In the genomic region with DNA sequence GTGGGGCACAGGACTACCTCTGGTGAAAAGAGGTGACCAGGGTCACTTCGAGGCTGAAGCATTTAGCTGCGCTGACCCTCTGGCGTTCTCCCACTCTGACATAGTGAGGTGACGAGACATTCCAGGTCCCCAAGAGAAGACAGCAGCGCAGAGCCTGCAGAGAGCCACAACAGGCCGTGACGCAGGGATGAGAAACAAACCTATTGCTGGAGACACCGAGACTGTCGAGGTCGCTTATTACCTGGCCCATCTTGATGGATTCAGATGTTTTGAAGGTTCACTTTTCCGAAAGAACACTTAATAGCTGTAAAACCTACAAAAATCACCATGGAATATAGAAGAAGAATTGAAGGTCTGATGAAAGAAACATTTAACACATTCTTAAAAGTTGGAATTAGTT, we compare ENCODE assay signal across 8 cellular contexts.
"Had no signal": no experiment of that assay in that cellular context is flagged by ENCODE, and none has a peak within 500 bp of the region (broad histone marks: within the 10 kb centered on the region; RNA-seq: fewer than 3 reads in every experiment).

No MANE protein-coding gene starts in this region.

- H3K4me3 ChIP-seq: K562 had no signal

- DNase-seq: IMR-90, KBM-7, KG1 had no signal

- H3K27ac Mint-ChIP-seq: IgD-negative memory B cell had no signal

- H3K4me1 Mint-ChIP-seq: IgD-negative memory B cell had no signal

- H3K9ac ChIP-seq: KMS-11 had no signal

- H3K27ac ChIP-seq: HL-60, KMS-11 had no signal

- H3K4me2 ChIP-seq: KMS-11 had no signal

- H3K4me3 Mint-ChIP-seq: IgD-negative memory B cell had no signal

- H3K27me3 Mint-ChIP-seq: IgD-negative memory B cell had no signal

- ATAC-seq: HepG2, K562 had no signal
